24 cellular contexts compared by ENCODE assay signal in genomic region chr3:141108002-141108401, GRCh38. TPM values are rescaled to one million over a fixed set of nuclear protein-coding genes. Genes with fewer than 3 reads are reported as not detected.
"Had no signal": no experiment of that assay in that cellular context is flagged by ENCODE, and none has a peak within 500 bp of the region (broad histone marks: within the 10 kb centered on the region; RNA-seq: fewer than 3 reads in every experiment).

No MANE protein-coding gene starts in this region.

- H3K4me3 Mint-ChIP-seq: activated naive CD8-positive, alpha-beta T cell treated with anti-CD3 and anti-CD28 coated beads for 36 hours; activated T-helper 1 cell treated with anti-CD3 and anti-CD28 coated beads, Interleukin-12 subunit alpha, Interleukin-12 subunit beta, Interleukin-2, Interleukin-4 antibody, amounts not matched to agents 30 ng/mL and 10 ng/mL and 1 ng/mL, durations not matched to agents 14 hours and 24 hours and 36 hours; effector memory CD8-positive, alpha-beta T cell; memory B cell; naive thymus-derived CD4-positive, alpha-beta T cell had no signal

- H3K9me3 ChIP-seq: mucosa of descending colon, ovary, tibial artery, uterus had no signal

- H3K36me3 Mint-ChIP-seq: activated naive CD8-positive, alpha-beta T cell treated with anti-CD3 and anti-CD28 coated beads for 36 hours; naive thymus-derived CD4-positive, alpha-beta T cell had no signal

- H3K27me3 ChIP-seq: ovary, tibial artery, uterus had no signal

- H3K27ac Mint-ChIP-seq: activated naive CD8-positive, alpha-beta T cell treated with anti-CD3 and anti-CD28 coated beads for 36 hours; activated T-helper 1 cell treated with anti-CD3 and anti-CD28 coated beads, Interleukin-12 subunit alpha, Interleukin-12 subunit beta, Interleukin-2, Interleukin-4 antibody, amounts not matched to agents 30 ng/mL and 10 ng/mL and 1 ng/mL, durations not matched to agents 14 hours and 24 hours and 36 hours; effector memory CD8-positive, alpha-beta T cell; memory B cell; naive thymus-derived CD4-positive, alpha-beta T cell had no signal

- H3K4me1 ChIP-seq: uterus had no signal

- H3K27me3 Mint-ChIP-seq: activated naive CD8-positive, alpha-beta T cell treated with anti-CD3 and anti-CD28 coated beads for 36 hours had no signal

- H3K36me3 ChIP-seq: ovary, tibial artery, uterus had no signal

- H3K4me1 Mint-ChIP-seq: activated naive CD8-positive, alpha-beta T cell treated with anti-CD3 and anti-CD28 coated beads for 36 hours; memory B cell had no signal

- H3K4me3 ChIP-seq: mucosa of descending colon, ovary, tibial artery, uterus had no signal

- ATAC-seq: effector memory CD8-positive, alpha-beta T cell; mucosa of descending colon; naive thymus-derived CD4-positive, alpha-beta T cell had no signal

- DNase-seq: activated CD4-positive, alpha-beta T cell treated with anti-CD3 and anti-CD28 coated beads, Interleukin-2, amount 50 U/mL, for 4 hours; activated naive CD4-positive, alpha-beta T cell; activated naive CD8-positive, alpha-beta T cell treated with anti-CD3 and anti-CD28 coated beads for 36 hours; activated T-cell treated with anti-CD3 and anti-CD28 coated beads for 4 hours; amniotic stem cell; caudate nucleus; effector memory CD8-positive, alpha-beta T cell; foreskin fibroblast; hippocampal formation; mucosa of descending colon; naive thymus-derived CD4-positive, alpha-beta T cell; ovary; stimulated activated CD4-positive, alpha-beta T cell treated with anti-CD3 and anti-CD28 coated beads, Interleukin-12 subunit alpha, Interleukin-12 subunit beta, amount 100 ng/mL, for 4 hours; stimulated activated CD4-positive, alpha-beta T cell treated with anti-CD3 and anti-CD28 coated beads, Interleukin-1b, Interleukin-23, amount 100 ng/mL, for 48 hours; stimulated activated CD8-positive, alpha-beta memory T cell treated with anti-CD3 and anti-CD28 coated beads, Interleukin-4, amount 100 ng/mL, for 48 hours; stimulated activated naive CD4-positive, alpha-beta T cell; tibial artery; uterus; WERI-Rb-1 had no signal

- H3K9me3 Mint-ChIP-seq: activated T-helper 1 cell treated with anti-CD3 and anti-CD28 coated beads, Interleukin-12 subunit alpha, Interleukin-12 subunit beta, Interleukin-2, Interleukin-4 antibody, amounts not matched to agents 30 ng/mL and 10 ng/mL and 1 ng/mL, durations not matched to agents 14 hours and 24 hours and 36 hours; effector memory CD8-positive, alpha-beta T cell had no signal

- H3K27ac ChIP-seq: ovary, tibial artery, uterus, WERI-Rb-1 had no signal

RNA-seq across cellular contexts. Expression of gene SPSB4, which starts 56.9 kb away (rescaled TPM):
- total RNA-seq: activated CD8-positive, alpha-beta memory T cell treated with anti-CD3 and anti-CD28 coated beads for 36 hours; activated naive CD8-positive, alpha-beta T cell treated with anti-CD3 and anti-CD28 coated beads for 36 hours; activated T-helper 1 cell treated with anti-CD3 and anti-CD28 coated beads, Interleukin-12 subunit alpha, Interleukin-12 subunit beta, Interleukin-2, Interleukin-4 antibody, amounts not matched to agents 30 ng/mL and 10 ng/mL and 1 ng/mL, durations not matched to agents 14 hours and 24 hours and 36 hours; glomerular endothelial cell; naive thymus-derived CD4-positive, alpha-beta T cell; T-helper 2 cell treated with Interferon-gamma antibody and Interleukin-4, amounts not matched to agents 100 ng/mL and 5 ng/mL, for 36 hours had no signal
- polyA plus RNA-seq: naive thymus-derived CD4-positive, alpha-beta T cell had no signal
